In the genomic region with DNA sequence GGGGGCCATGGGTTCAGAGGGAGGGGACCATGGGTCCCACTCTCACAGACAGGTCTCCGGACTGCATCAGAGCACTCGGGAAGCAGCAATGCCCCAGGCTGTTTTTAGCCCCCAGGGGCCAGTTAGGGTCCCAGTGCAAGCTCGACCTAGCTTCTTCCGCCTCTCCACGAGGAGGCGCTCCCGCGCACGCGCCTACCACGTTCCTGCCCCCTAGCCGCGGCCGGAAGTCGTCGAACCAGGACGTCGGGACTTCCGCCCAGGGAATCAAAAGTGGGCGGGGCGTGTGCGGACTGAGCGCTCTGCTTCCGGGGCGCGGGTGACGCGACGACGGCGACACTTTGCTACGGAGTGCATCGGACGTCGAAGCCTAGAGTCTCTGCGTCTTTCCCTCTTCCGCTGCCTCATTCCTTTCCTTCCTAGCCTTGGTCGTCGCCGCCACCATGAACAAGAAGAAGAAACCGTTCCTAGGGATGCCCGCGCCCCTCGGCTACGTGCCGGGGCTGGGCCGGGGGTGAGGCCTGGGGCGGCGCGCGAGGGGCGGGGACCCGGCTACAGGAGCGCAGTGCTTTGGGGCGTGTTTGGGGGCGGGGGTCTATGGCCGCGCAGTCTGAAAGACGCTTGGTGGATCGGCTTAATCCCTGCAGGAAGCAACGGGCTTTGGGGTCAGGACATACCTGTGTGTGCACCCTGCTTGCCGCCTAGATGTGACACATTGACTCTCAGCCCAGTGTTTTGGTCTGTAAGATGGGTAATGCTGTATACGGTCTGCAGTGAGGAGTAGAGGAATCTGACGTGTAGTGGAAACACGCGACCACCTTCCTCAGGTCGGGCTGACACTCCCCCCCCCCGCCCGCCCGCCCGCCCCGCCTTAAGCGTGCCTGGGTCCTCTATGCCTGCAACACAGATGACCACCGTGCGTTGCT, we compare ENCODE assay signal across 8 cellular contexts. TPM values are rescaled to one million over a fixed set of nuclear protein-coding genes. Genes with fewer than 3 reads are reported as not detected.
DNase-seq lines count a peak whose midpoint lies in the region; ATAC-seq, FAIRE-seq and TF ChIP-seq lines count a peak whose summit lies in the region.

A gene with protein sequence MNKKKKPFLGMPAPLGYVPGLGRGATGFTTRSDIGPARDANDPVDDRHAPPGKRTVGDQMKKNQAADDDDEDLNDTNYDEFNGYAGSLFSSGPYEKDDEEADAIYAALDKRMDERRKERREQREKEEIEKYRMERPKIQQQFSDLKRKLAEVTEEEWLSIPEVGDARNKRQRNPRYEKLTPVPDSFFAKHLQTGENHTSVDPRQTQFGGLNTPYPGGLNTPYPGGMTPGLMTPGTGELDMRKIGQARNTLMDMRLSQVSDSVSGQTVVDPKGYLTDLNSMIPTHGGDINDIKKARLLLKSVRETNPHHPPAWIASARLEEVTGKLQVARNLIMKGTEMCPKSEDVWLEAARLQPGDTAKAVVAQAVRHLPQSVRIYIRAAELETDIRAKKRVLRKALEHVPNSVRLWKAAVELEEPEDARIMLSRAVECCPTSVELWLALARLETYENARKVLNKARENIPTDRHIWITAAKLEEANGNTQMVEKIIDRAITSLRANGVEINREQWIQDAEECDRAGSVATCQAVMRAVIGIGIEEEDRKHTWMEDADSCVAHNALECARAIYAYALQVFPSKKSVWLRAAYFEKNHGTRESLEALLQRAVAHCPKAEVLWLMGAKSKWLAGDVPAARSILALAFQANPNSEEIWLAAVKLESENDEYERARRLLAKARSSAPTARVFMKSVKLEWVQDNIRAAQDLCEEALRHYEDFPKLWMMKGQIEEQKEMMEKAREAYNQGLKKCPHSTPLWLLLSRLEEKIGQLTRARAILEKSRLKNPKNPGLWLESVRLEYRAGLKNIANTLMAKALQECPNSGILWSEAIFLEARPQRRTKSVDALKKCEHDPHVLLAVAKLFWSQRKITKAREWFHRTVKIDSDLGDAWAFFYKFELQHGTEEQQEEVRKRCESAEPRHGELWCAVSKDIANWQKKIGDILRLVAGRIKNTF (plus strand): TSS at position 327 of the 923 bp plus-strand sequence. CDS start 114 bp downstream, at position 441.

- WGBS in small intestine, 3 donors = 1% methylated on average over 69 to 75 of the region's 75 CpGs

- H3K4me3 ChIP-seq in ACC112 (ENCODE audit: low read depth, low read length) (peak within 1 kb of the TSS; percentile 97), breast epithelium (peak within 1 kb of the TSS; percentile 81 to 99 (median 85)), iPS-20b (ENCODE audit: low read length) (peak within 1 kb of the TSS; percentile 98), small intestine (ENCODE audit: low read depth in 1 of 2, low read length in 2 of 2) (peak within 1 kb of the TSS; percentile 75 to 79)

- H3K4me1 ChIP-seq in ACC112 (ENCODE audit: control insufficient read depth, insufficient read depth, low read length, unreplicated experiment) (peaks cover 24% of the 10 kb centered on the region), breast epithelium (peaks cover 13 to 29% of the 10 kb centered on the region in 2 donors), iPS-20b (ENCODE audit: insufficient read depth, low read length) (peaks cover 9% of the 10 kb centered on the region), small intestine (ENCODE audit: control insufficient read depth in 2 of 2, insufficient read depth in 1 of 2, low read depth in 1 of 2, low read length in 1 of 2) (peaks cover 2 to 10% of the 10 kb centered on the region in 2 donors)

- intact Hi-C loops in breast epithelium (cut with DNase I; ENCODE audit: low total_unique reads) = no loop called here

- H3K36me3 ChIP-seq in ACC112 (ENCODE audit: insufficient read depth, low read length) = peaks cover 11% of the 10 kb centered on the region
- H3K36me3 ChIP-seq in breast epithelium = no peaks in the 10 kb centered on the region
- H3K36me3 ChIP-seq in iPS-20b (ENCODE audit: insufficient read depth, low read depth, low read length) = peaks cover 28% of the 10 kb centered on the region
- H3K36me3 ChIP-seq in small intestine (ENCODE audit: control insufficient read depth in 2 of 2, insufficient read depth in 2 of 2, low read length in 2 of 2) = peaks cover 5 to 6% of the 10 kb centered on the region in 2 donors

- peak; percentile 73 for TF ChIP-seq POLR2A in breast epithelium (IDR thresholded peaks at IDR 0.05)

- DNase-seq in NCI-H2196 (lab: John Stamatoyannopoulos, UW; ENCODE audit: unreplicated experiment) (peak; percentile 99), breast epithelium (ENCODE audit: low spot score in 2 of 2) (peak; percentile 90 to 96), small intestine (peak; percentile 98)

- FAIRE-seq in small intestine (lab: Jason Lieb, UNC) = no peak

- peak; percentile 94 for TF ChIP-seq CTCF in VCaP (conservative IDR thresholded peaks at IDR 0.05)
- TF ChIP-seq CTCF in breast epithelium (IDR thresholded peaks at IDR 0.05) = peak; percentile 59 to 76 (median 62)

- peak within 1 kb of the TSS; percentile 82; the same call in 1 of the 2 replicates for H3K9ac ChIP-seq in iPS-20b (ENCODE audit: low read depth, low read length)

- peak; percentile 49 for ATAC-seq in GM18861 (IDR thresholded peaks at IDR 0.05; ENCODE audit: unreplicated experiment)
- ATAC-seq in HG03103 (IDR thresholded peaks at IDR 0.05; ENCODE audit: low read depth, unreplicated experiment) = peak; percentile 53

- H3K27ac ChIP-seq in ACC112 (ENCODE audit: low read depth, low read length) (peak within 1 kb of the TSS; percentile 77), VCaP (peak within 1 kb of the TSS; percentile 100), breast epithelium (peak within 1 kb of the TSS; percentile 85 to 92), iPS-20b (ENCODE audit: low read length) (peak within 1 kb of the TSS; percentile 22), small intestine (ENCODE audit: low read depth in 1 of 2, low read length in 1 of 2) (peak within 1 kb of the TSS; percentile 69 to 91)

- peak within 1 kb of the TSS; percentile 83 for H2AFZ ChIP-seq in ACC112 (ENCODE audit: low read length, unreplicated experiment)

- peaks cover 14% of the 10 kb centered on the region for H3K79me2 ChIP-seq in ACC112 (ENCODE audit: control insufficient read depth, insufficient read depth, low read length, unreplicated experiment)

- H3K9me3 ChIP-seq in breast epithelium (no peaks in the 10 kb centered on the region), iPS-20b (ENCODE audit: insufficient read depth, low read depth, low read length) (no peaks in the 10 kb centered on the region), small intestine (ENCODE audit: control insufficient read depth, low read depth) (no peaks in the 10 kb centered on the region)

- no peaks in the 10 kb centered on the region for H3K27me3 ChIP-seq in ACC112 (ENCODE audit: insufficient read depth, low read length)
- H3K27me3 ChIP-seq in breast epithelium = no peaks in the 10 kb centered on the region
- peaks cover 14% of the 10 kb centered on the region for H3K27me3 ChIP-seq in iPS-20b (ENCODE audit: insufficient read depth, low read length)
- no peaks in the 10 kb centered on the region for H3K27me3 ChIP-seq in small intestine (ENCODE audit: control insufficient read depth in 2 of 2, insufficient read depth in 2 of 2, low read length in 2 of 2)

RNA-seq across cellular contexts. Expression of the gene that starts here (rescaled TPM):
- total RNA-seq in breast epithelium = 10 to 100 TPM; 53.9 to 67.5 (median 59.6) TPM
- 10 to 100 TPM; 35.3 to 48.6 (median 47.5) TPM for polyA plus RNA-seq in small intestine

Comparison
In these comparisons a context has a peak if more than half of its experiments do, and no peak if none do; other contexts are left out.
1. Peak in every context shown above with its lines: DNase-seq, ATAC-seq, H3K4me3 ChIP-seq and H3K27ac ChIP-seq.
2. H3K27ac ChIP-seq: peak in every context shown above with its lines; median percentile 100 in VCaP; 88 in breast epithelium; 80 in small intestine; 77 in ACC112; 22 in iPS-20b.